In the genomic region with DNA sequence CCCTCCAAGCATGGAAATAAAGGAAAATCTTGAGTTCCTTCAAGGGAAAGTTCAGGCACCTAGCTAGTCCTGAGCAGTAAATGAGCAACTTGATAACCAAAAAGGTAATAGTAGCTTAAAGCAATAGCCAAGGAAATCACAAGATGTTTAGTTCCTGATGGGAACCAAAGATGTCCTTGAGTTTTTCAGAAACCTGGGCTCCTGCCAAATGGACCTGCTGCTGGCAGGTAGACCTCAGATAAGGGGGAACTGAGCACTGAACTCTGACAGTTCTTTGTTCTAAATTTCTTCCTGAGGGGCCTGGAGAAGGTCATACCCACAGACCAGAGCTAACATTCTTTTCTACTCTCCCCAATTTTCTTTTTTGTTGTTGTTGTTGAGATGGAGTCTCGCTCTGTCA, we compare ENCODE assay signal across 34 cellular contexts. TPM values are rescaled to one million over a fixed set of nuclear protein-coding genes. Genes with fewer than 3 reads are reported as not detected.
"Had no signal": no experiment of that assay in that cellular context is flagged by ENCODE, and none has a peak within 500 bp of the region (broad histone marks: within the 10 kb centered on the region; RNA-seq: fewer than 3 reads in every experiment).

No MANE protein-coding gene starts in this region.

- H3K4me3 ChIP-seq: adrenal gland, breast epithelium, cardiac muscle cell, esophagus muscularis mucosa, gastrocnemius medialis, heart left ventricle had no signal

- H3K36me3 ChIP-seq: adrenal gland, breast epithelium, cardiac muscle cell, esophagus muscularis mucosa, gastrocnemius medialis, heart left ventricle had no signal

- H3K9me3 ChIP-seq: adrenal gland, breast epithelium, esophagus muscularis mucosa, gastrocnemius medialis, heart left ventricle had no signal

- H3K4me1 ChIP-seq: breast epithelium had no signal

- DNase-seq: activated CD4-positive, alpha-beta memory T cell treated with anti-CD3 and anti-CD28 coated beads for 36 hours; activated CD4-positive, alpha-beta T cell treated with anti-CD3 and anti-CD28 coated beads for 36 hours; activated CD4-positive, alpha-beta T cell treated with anti-CD3 and anti-CD28 coated beads, Interleukin-2, amount 10 ng/mL, durations not matched to agents 24 days and 14 days; activated CD4-positive, CD25-positive, alpha-beta regulatory T cell; activated CD4-positive, CD25-positive, alpha-beta regulatory T cell treated with anti-CD3 and anti-CD28 coated beads, Interleukin-2, amount 50 U/mL, for 72 hours; activated CD8-positive, alpha-beta memory T cell treated with anti-CD3 and anti-CD28 coated beads, Interleukin-2, amount 10 ng/mL, durations not matched to agents 7 days and 5 days; activated CD8-positive, alpha-beta memory T cell treated with anti-CD3 and anti-CD28 coated beads, Interleukin-2, amount 50 U/mL, for 4 hours; activated CD8-positive, alpha-beta T cell treated with anti-CD3 and anti-CD28 coated beads, Interleukin-2, amount 10 ng/mL, durations not matched to agents 7 days and 5 days; activated effector memory CD4-positive, alpha-beta T cell treated with anti-CD3 and anti-CD28 coated beads, Interleukin-2, amount 50 U/mL, for 16 hours; activated naive CD4-positive, alpha-beta T cell treated with anti-CD3 and anti-CD28 coated beads for 36 hours; activated naive CD8-positive, alpha-beta T cell treated with anti-CD3 and anti-CD28 coated beads for 36 hours; activated naive CD8-positive, alpha-beta T cell treated with anti-CD3 and anti-CD28 coated beads, Interleukin-2, amount 50 U/mL, for 24 hours; activated T-cell treated with anti-CD3 and anti-CD28 coated beads, Interleukin-2, amount 50 U/mL, for 1 hour; activated T-cell treated with anti-CD3 and anti-CD28 coated beads, Interleukin-2, amount 50 U/mL, for 48 hours; adrenal gland; amygdala; aorta; central memory CD4-positive, alpha-beta T cell; cortex of kidney; dermis blood vessel endothelial cell; effector CD4-positive, alpha-beta T cell; effector memory CD8-positive, alpha-beta T cell; erythroblast; foreskin keratinocyte; gastrocnemius medialis; glutamatergic neuron; heart left ventricle; T-helper 2 cell had no signal

- ATAC-seq: activated CD4-positive, alpha-beta T cell treated with anti-CD3 and anti-CD28 coated beads for 36 hours; activated CD8-positive, alpha-beta memory T cell treated with anti-CD3 and anti-CD28 coated beads, Interleukin-2, amount 10 ng/mL, durations not matched to agents 7 days and 5 days; activated CD8-positive, alpha-beta T cell treated with anti-CD3 and anti-CD28 coated beads, Interleukin-2, amount 10 ng/mL, durations not matched to agents 7 days and 5 days; activated naive CD8-positive, alpha-beta T cell treated with anti-CD3 and anti-CD28 coated beads, Interleukin-2, amount 50 U/mL, for 24 hours; effector memory CD8-positive, alpha-beta T cell; foreskin keratinocyte; gastrocnemius medialis; heart left ventricle had no signal

- H3K27ac ChIP-seq: breast epithelium, cardiac muscle cell, esophagus muscularis mucosa, foreskin keratinocyte, gastrocnemius medialis had no signal

- H3K27me3 ChIP-seq: adrenal gland, breast epithelium, cardiac muscle cell, esophagus muscularis mucosa, foreskin keratinocyte, gastrocnemius medialis, heart left ventricle had no signal

RNA-seq across cellular contexts. Expression of gene TMEM130, which starts 48.5 kb away (rescaled TPM):
- total RNA-seq: activated CD4-positive, alpha-beta memory T cell treated with anti-CD3 and anti-CD28 coated beads for 36 hours; activated CD4-positive, alpha-beta T cell treated with anti-CD3 and anti-CD28 coated beads, Interleukin-2, amount 10 ng/mL, durations not matched to agents 24 days and 14 days; activated CD8-positive, alpha-beta memory T cell treated with anti-CD3 and anti-CD28 coated beads for 36 hours; activated CD8-positive, alpha-beta memory T cell treated with anti-CD3 and anti-CD28 coated beads, Interleukin-2, amount 10 ng/mL, durations not matched to agents 7 days and 5 days; activated CD8-positive, alpha-beta T cell treated with anti-CD3 and anti-CD28 coated beads, Interleukin-2, amount 10 ng/mL, durations not matched to agents 7 days and 5 days; activated naive CD8-positive, alpha-beta T cell treated with anti-CD3 and anti-CD28 coated beads for 36 hours; activated T-helper 2 cell treated with anti-CD3 and anti-CD28 coated beads, Interferon-gamma antibody, Interleukin-2, Interleukin-4, amounts not matched to agents 10 μg/mL and 5 μg/mL and 100 μg/mL, durations not matched to agents 14 hours and 24 hours and 36 hours; dermis blood vessel endothelial cell; foreskin keratinocyte; gastrocnemius medialis; T-helper 1 cell treated with Interleukin-12 subunit alpha and Interleukin-12 subunit beta and Interleukin-4 antibody, amounts not matched to agents 30 ng/mL and 1 ng/mL, for 36 hours had no signal
- polyA plus RNA-seq: foreskin keratinocyte had no signal
